ENCODE assay signal across 8 cellular contexts in genomic region chr14:77023001-77023996, GRCh38. TPM values are rescaled to one million over a fixed set of nuclear protein-coding genes. Genes with fewer than 3 reads are reported as not detected.
DNase-seq lines count a peak whose midpoint lies in the region; ATAC-seq and TF ChIP-seq lines count a peak whose summit lies in the region.

No MANE protein-coding gene starts in this region.

- H3K4me1 ChIP-seq in BLaER1: peaks cover 66% of the 10 kb centered on the region
- peaks cover 23% of the 10 kb centered on the region for H3K4me1 ChIP-seq in prostate gland (replicated peaks)

- 14% methylated on average over 17 of the region's 17 CpGs for WGBS in prostate gland
- WGBS in lower leg skin, 2 donors: 19 to 22% methylated on average over 17 of the region's 17 CpGs

- intact Hi-C loops in prostate gland (cut with DNase I): no loop called here
- intact Hi-C loops in lower leg skin (cut with DNase I; ENCODE audit: low total_unique reads): no loop called here

- TF ChIP-seq CTCF in LNCaP clone FGC (IDR thresholded peaks at IDR 0.05; ENCODE audit: control insufficient read depth, extremely low read depth, insufficient read depth) (peak; percentile 27; the same call in 1 of the 2 replicates), prostate gland (IDR thresholded peaks at IDR 0.05) (peak in 2 of 4 experiments; percentile 40 to 46), lower leg skin (IDR thresholded peaks at IDR 0.05) (no peak)

- peak overlapping the region; percentile 62 for H3K27ac ChIP-seq in BLaER1
- H3K27ac ChIP-seq in prostate gland: peak overlapping the region; percentile 99 to 100

- no peaks in the 10 kb centered on the region for H3K9me3 ChIP-seq in BLaER1
- no peaks in the 10 kb centered on the region for H3K9me3 ChIP-seq in prostate gland

- H3K4me2 ChIP-seq in BLaER1: peak overlapping the region; percentile 81

- H3K36me3 Mint-ChIP-seq in activated T-cell treated with anti-CD3 and anti-CD28 coated beads, Interleukin-2, amount 50 U/mL, for 72 hours (ENCODE audit: insufficient read depth in 2 of 2): peaks cover 8 to 9% of the 10 kb centered on the region in 2 donors

- no peaks in the 10 kb centered on the region for H3K9me3 Mint-ChIP-seq in activated T-cell treated with anti-CD3 and anti-CD28 coated beads, Interleukin-2, amount 50 U/mL, for 72 hours

- peak; percentile 87 for DNase-seq in LNCaP clone FGC (ENCODE audit: low read depth)
- DNase-seq in activated T-cell treated with anti-CD3 and anti-CD28 coated beads, Interleukin-2, amount 50 U/mL, for 72 hours: peak in 1 of 2 donors; percentile 42
- peak; percentile 52 for DNase-seq in glomerular visceral epithelial cell (ENCODE audit: extremely low spot score)
- DNase-seq in prostate gland (ENCODE audit: low spot score): peak; percentile 73
- no peak for DNase-seq in CD1c-positive myeloid dendritic cell (ENCODE audit: extremely low spot score)
- DNase-seq in lower leg skin (ENCODE audit: low spot score in 2 of 2): no peak

- no peak overlapping the region for H3K4me3 ChIP-seq in BLaER1
- H3K4me3 ChIP-seq in LNCaP clone FGC (ENCODE audit: low read depth, low read length): peak overlapping the region; percentile 58
- H3K4me3 ChIP-seq in prostate gland: peak overlapping the region; percentile 8 to 93
- H3K4me3 ChIP-seq in lower leg skin (ENCODE audit: low read depth, poor library complexity, severe bottlenecking): no peak overlapping the region

- peak; percentile 4 to 9 for ATAC-seq in activated T-cell treated with anti-CD3 and anti-CD28 coated beads, Interleukin-2, amount 50 U/mL, for 72 hours (replicated peaks in 1 of 2)
- no peak for ATAC-seq in GM19023 (IDR thresholded peaks at IDR 0.05; ENCODE audit: unreplicated experiment)

- H3K4me1 Mint-ChIP-seq in activated T-cell treated with anti-CD3 and anti-CD28 coated beads, Interleukin-2, amount 50 U/mL, for 72 hours (ENCODE audit: low read depth): peaks cover 45% of the 10 kb centered on the region

- peak overlapping the region; percentile 73 to 80 for H3K4me3 Mint-ChIP-seq in activated T-cell treated with anti-CD3 and anti-CD28 coated beads, Interleukin-2, amount 50 U/mL, for 72 hours

- no peaks in the 10 kb centered on the region for H3K27me3 ChIP-seq in BLaER1
- H3K27me3 ChIP-seq in prostate gland (replicated peaks; ENCODE audit: insufficient read depth): no peaks in the 10 kb centered on the region

- H4K20me1 ChIP-seq in BLaER1: peaks cover 39% of the 10 kb centered on the region

- H3K27me3 Mint-ChIP-seq in activated T-cell treated with anti-CD3 and anti-CD28 coated beads, Interleukin-2, amount 50 U/mL, for 72 hours (ENCODE audit: low read depth): no peaks in the 10 kb centered on the region

- H3K9ac ChIP-seq in BLaER1: peak overlapping the region; percentile 21; the same call in 1 of the 2 replicates

- peak overlapping the region; percentile 94 for H3K27ac Mint-ChIP-seq in activated T-cell treated with anti-CD3 and anti-CD28 coated beads, Interleukin-2, amount 50 U/mL, for 72 hours

- TF ChIP-seq POLR2A in prostate gland (IDR thresholded peaks at IDR 0.05) (peak; percentile 34), lower leg skin (IDR thresholded peaks at IDR 0.05) (no peak)

- H3K36me3 ChIP-seq in BLaER1 (peaks cover 12% of the 10 kb centered on the region), prostate gland (peaks cover 0 to 5% of the 10 kb centered on the region in 2 donors)

RNA-seq across cellular contexts. Expression of gene IRF2BPL, which starts 5.2 kb away (rescaled TPM):
- total RNA-seq in activated T-cell treated with anti-CD3 and anti-CD28 coated beads, Interleukin-2, amount 50 U/mL, for 72 hours: 10 to 100 TPM; 55.6 to 58.0 TPM
- total RNA-seq in prostate gland (100 to 1,000 TPM; 113 to 141 TPM), lower leg skin (100 to 1,000 TPM in 1 of 4 donors, 10 to 100 TPM in 3; 64.5 to 100 (median 94.0) TPM)

Comparison
In these comparisons a context has a peak if more than half of its experiments do, and no peak if none do; other contexts are left out.
1. H3K4me3 ChIP-seq: peak in LNCaP clone FGC (single experiment) and prostate gland (2 of 2); none in BLaER1 (single experiment) and lower leg skin (single experiment).
2. DNase-seq: peak in LNCaP clone FGC (single experiment), glomerular visceral epithelial cell (single experiment) and prostate gland (single experiment); none in CD1c-positive myeloid dendritic cell (single experiment) and lower leg skin (0 of 2).